Comparison of ENCODE assay signal across 8 cellular contexts in genomic region chr1:145956776-145957442, GRCh38. TPM values are rescaled to one million over a fixed set of nuclear protein-coding genes. Genes with fewer than 3 reads are reported as not detected.
DNase-seq lines count a peak whose midpoint lies in the region; ATAC-seq, FAIRE-seq and TF ChIP-seq lines count a peak whose summit lies in the region.

No MANE protein-coding gene starts in this region.

- H3K36me3 ChIP-seq in astrocyte (ENCODE audit: insufficient read depth, low read length) (peaks cover 5% of the 10 kb centered on the region), keratinocyte (ENCODE audit: control insufficient read depth in 2 of 2, extremely low read depth in 1 of 2, insufficient read depth in 2 of 2, low read length in 2 of 2) (no peaks in the 10 kb centered on the region)

- peaks cover 55% of the 10 kb centered on the region for H3K79me2 ChIP-seq in astrocyte (ENCODE audit: insufficient read depth, low read length)
- peaks cover 12% of the 10 kb centered on the region for H3K79me2 ChIP-seq in keratinocyte (ENCODE audit: control insufficient read depth, insufficient read depth, low read length)

- H2AFZ ChIP-seq in astrocyte (ENCODE audit: low read depth, low read length) (peak overlapping the region; percentile 56), keratinocyte (ENCODE audit: control insufficient read depth, low read length) (peak overlapping the region; percentile 88)

- H3K9me3 ChIP-seq in astrocyte (ENCODE audit: insufficient read depth, low read depth, low read length) (no peaks in the 10 kb centered on the region), keratinocyte (ENCODE audit: control insufficient read depth, low read depth, low read length) (no peaks in the 10 kb centered on the region)

- DNase-seq in activated naive CD4-positive, alpha-beta T cell treated with anti-CD3 and anti-CD28 coated beads, Interleukin-2, amount 10 ng/mL, durations not matched to agents 7 days and 5 days: peak; percentile 38
- DNase-seq in activated naive CD4-positive, alpha-beta T cell treated with Interleukin-2 at 50 U/mL for 16 hours: no peak
- peak; percentile 36 for DNase-seq in astrocyte (ENCODE audit: low read depth)
- DNase-seq in keratinocyte (ENCODE audit: low read depth, low spot score): no peak
- DNase-seq in stimulated activated naive B cell treated with anti-CD40 and anti-IgM and Interleukin-4, amounts not matched to agents 10 μg/mL and 1 μg/mL and 100 μg/mL, for 72 hours: no peak

- peaks cover 26% of the 10 kb centered on the region for H3K27me3 Mint-ChIP-seq in activated naive CD4-positive, alpha-beta T cell treated with anti-CD3 and anti-CD28 coated beads, Interleukin-2, amount 10 ng/mL, durations not matched to agents 7 days and 5 days
- H3K27me3 Mint-ChIP-seq in astrocyte (ENCODE audit: low read depth, unreplicated experiment): no peaks in the 10 kb centered on the region
- no peaks in the 10 kb centered on the region for H3K27me3 Mint-ChIP-seq in stimulated activated naive B cell treated with anti-CD40 and anti-IgM and Interleukin-4, amounts not matched to agents 10 μg/mL and 1 μg/mL and 100 μg/mL, for 72 hours

- no peaks in the 10 kb centered on the region for H3K9me3 Mint-ChIP-seq in activated naive CD4-positive, alpha-beta T cell treated with anti-CD3 and anti-CD28 coated beads, Interleukin-2, amount 10 ng/mL, durations not matched to agents 7 days and 5 days
- H3K9me3 Mint-ChIP-seq in astrocyte (ENCODE audit: unreplicated experiment): no peaks in the 10 kb centered on the region
- H3K9me3 Mint-ChIP-seq in stimulated activated naive B cell treated with anti-CD40 and anti-IgM and Interleukin-4, amounts not matched to agents 10 μg/mL and 1 μg/mL and 100 μg/mL, for 72 hours: no peaks in the 10 kb centered on the region

- H3K27me3 ChIP-seq in astrocyte (ENCODE audit: insufficient read depth, low read length): no peaks in the 10 kb centered on the region
- H3K27me3 ChIP-seq in keratinocyte (ENCODE audit: control insufficient read depth, extremely low read depth, insufficient read depth, low read length): peaks cover 2% of the 10 kb centered on the region

- H3K4me3 Mint-ChIP-seq in activated naive CD4-positive, alpha-beta T cell treated with anti-CD3 and anti-CD28 coated beads, Interleukin-2, amount 10 ng/mL, durations not matched to agents 7 days and 5 days: peak overlapping the region; percentile 87
- H3K4me3 Mint-ChIP-seq in astrocyte (ENCODE audit: unreplicated experiment): peak overlapping the region; percentile 92
- peak overlapping the region; percentile 82 to 85 for H3K4me3 Mint-ChIP-seq in stimulated activated naive B cell treated with anti-CD40 and anti-IgM and Interleukin-4, amounts not matched to agents 10 μg/mL and 1 μg/mL and 100 μg/mL, for 72 hours

- peaks cover 72% of the 10 kb centered on the region for H3K4me1 Mint-ChIP-seq in activated naive CD4-positive, alpha-beta T cell treated with anti-CD3 and anti-CD28 coated beads, Interleukin-2, amount 10 ng/mL, durations not matched to agents 7 days and 5 days
- peaks cover 21% of the 10 kb centered on the region for H3K4me1 Mint-ChIP-seq in astrocyte (ENCODE audit: low read depth, unreplicated experiment)
- H3K4me1 Mint-ChIP-seq in stimulated activated naive B cell treated with anti-CD40 and anti-IgM and Interleukin-4, amounts not matched to agents 10 μg/mL and 1 μg/mL and 100 μg/mL, for 72 hours: peaks cover 38 to 77% of the 10 kb centered on the region in 2 donors

- H4K20me1 ChIP-seq in astrocyte (ENCODE audit: insufficient read depth, low read length) (peaks cover 29% of the 10 kb centered on the region), keratinocyte (ENCODE audit: control insufficient read depth, extremely low read depth, insufficient read depth, low read length) (no peaks in the 10 kb centered on the region)

- peaks cover 8% of the 10 kb centered on the region for H3K36me3 Mint-ChIP-seq in activated naive CD4-positive, alpha-beta T cell treated with anti-CD3 and anti-CD28 coated beads, Interleukin-2, amount 10 ng/mL, durations not matched to agents 7 days and 5 days
- H3K36me3 Mint-ChIP-seq in astrocyte (ENCODE audit: low read depth, unreplicated experiment): peaks cover 3% of the 10 kb centered on the region
- H3K36me3 Mint-ChIP-seq in stimulated activated naive B cell treated with anti-CD40 and anti-IgM and Interleukin-4, amounts not matched to agents 10 μg/mL and 1 μg/mL and 100 μg/mL, for 72 hours: peaks cover 2 to 5% of the 10 kb centered on the region in 2 donors

- TF ChIP-seq CTCF in astrocyte (IDR thresholded peaks at IDR 0.05; ENCODE audit: insufficient read depth, low read depth, low read length): no peak
- TF ChIP-seq CTCF in keratinocyte (optimal IDR thresholded peaks at IDR 0.05 in 1 of 3, IDR thresholded peaks at IDR 0.05 in 1 of 3, conservative IDR thresholded peaks at IDR 0.05 in 1 of 3; ENCODE audit: extremely low read depth in 1 of 3, insufficient read depth in 2 of 3, low read length in 3 of 3): no peak

- H3K4me3 ChIP-seq in astrocyte (ENCODE audit: insufficient read depth, low read depth, low read length) (peak overlapping the region; percentile 78), keratinocyte (ENCODE audit: control insufficient read depth in 2 of 3, extremely low read depth in 1 of 3, insufficient read depth in 2 of 3, low read depth in 1 of 3, low read length in 3 of 3) (peak overlapping the region; percentile 66 to 82 (median 74))

- no peak for ATAC-seq in stimulated activated naive B cell treated with anti-CD40 and anti-IgM and Interleukin-4, amounts not matched to agents 10 μg/mL and 1 μg/mL and 100 μg/mL, for 72 hours (replicated peaks)
- no peak for ATAC-seq in HG03342 (IDR thresholded peaks at IDR 0.05; ENCODE audit: unreplicated experiment)
- no peak for ATAC-seq in GM19023 (IDR thresholded peaks at IDR 0.05; ENCODE audit: unreplicated experiment)
- ATAC-seq in GM21367 (IDR thresholded peaks at IDR 0.05; ENCODE audit: unreplicated experiment): no peak

- H3K27ac ChIP-seq in astrocyte (ENCODE audit: low read depth, low read length): peak overlapping the region; percentile 83
- peak overlapping the region; percentile 45 for H3K27ac ChIP-seq in keratinocyte (ENCODE audit: control insufficient read depth, insufficient read depth, low read length)

- H3K9ac ChIP-seq in astrocyte (ENCODE audit: low read length) (peak overlapping the region; percentile 82), keratinocyte (ENCODE audit: control insufficient read depth, extremely low read depth, insufficient read depth, low read length) (peak overlapping the region; percentile 80)

- peak overlapping the region; percentile 95 for H3K27ac Mint-ChIP-seq in activated naive CD4-positive, alpha-beta T cell treated with anti-CD3 and anti-CD28 coated beads, Interleukin-2, amount 10 ng/mL, durations not matched to agents 7 days and 5 days
- peak overlapping the region; percentile 13 for H3K27ac Mint-ChIP-seq in astrocyte (ENCODE audit: unreplicated experiment)
- peak overlapping the region; percentile 52 for H3K27ac Mint-ChIP-seq in stimulated activated naive B cell treated with anti-CD40 and anti-IgM and Interleukin-4, amounts not matched to agents 10 μg/mL and 1 μg/mL and 100 μg/mL, for 72 hours

- CTCF ChIA-PET in activated naive CD4-positive, alpha-beta T cell treated with anti-CD3 and anti-CD28 coated beads, Interleukin-2, amount 10 ng/mL, durations not matched to agents 7 days and 5 days (lab: Charles Lee): interaction anchor here (2.5 kb wide), 1 partner anchor 21 kb away, joined by 13 read pairs; no protein-coding TSS in a partner anchor

- H3K4me1 ChIP-seq in astrocyte (ENCODE audit: insufficient read depth, low read length) (peaks cover 25% of the 10 kb centered on the region), keratinocyte (ENCODE audit: control insufficient read depth, extremely low read depth, insufficient read depth, low read length) (peaks cover 34% of the 10 kb centered on the region)

- no peak for FAIRE-seq in astrocyte (lab: Jason Lieb, UNC)
- no peak for FAIRE-seq in keratinocyte (lab: Jason Lieb, UNC)

- H3K4me2 ChIP-seq in astrocyte (ENCODE audit: low read length): peak overlapping the region; percentile 92
- peak overlapping the region; percentile 98 for H3K4me2 ChIP-seq in keratinocyte (ENCODE audit: control insufficient read depth, extremely low read depth, insufficient read depth, low read depth, low read length)

- dilution Hi-C loops in keratinocyte (cut with MboI; ENCODE audit: extremely low pct_ligation_motif_present, low sequenced_read_pairs): no loop called here

- no peaks in the 10 kb centered on the region for H3K9me1 ChIP-seq in keratinocyte (ENCODE audit: control insufficient read depth, extremely low read depth, insufficient read depth, low read length)

RNA-seq across cellular contexts. Expression of gene LIX1L, which starts 0.9 kb away (rescaled TPM):
- 35.4 and 37.2 TPM in 2 replicates for total RNA-seq in astrocyte
- polyA plus RNA-seq in keratinocyte: 9.2 to 26.4 TPM (median 20.0 TPM) in 3 replicates
- 0.77 TPM for polyA plus RNA-seq in keratinocyte (2011; ENCODE audit: low read depth)
- 16.8 and 21.1 TPM in 2 replicates for polyA plus RNA-seq in keratinocyte (2011; cell fraction: cytosol; rRNA removed)
- 12.9 and 13.4 TPM in 2 replicates for polyA plus RNA-seq in keratinocyte (2011; cell fraction: nucleus; rRNA removed)
- 2.4 and 9.0 TPM in 2 replicates for polyA plus RNA-seq in keratinocyte (2012; ENCODE audit: low replicate concordance)
- polyA minus RNA-seq in keratinocyte: 10.7 to 17.8 TPM (median 16.1 TPM) in 3 replicates
- 18.8 TPM for polyA minus RNA-seq in keratinocyte (2011; cell fraction: cytosol; rRNA and poly(A)+ RNA removed)
- 5.2 and 8.9 TPM in 2 replicates for polyA minus RNA-seq in keratinocyte (2011; cell fraction: nucleus; rRNA and poly(A)+ RNA removed)

RNA-seq across cellular contexts. Expression of gene ANKRD34A, which starts 7.5 kb away (rescaled TPM):
- total RNA-seq in astrocyte: 5.8 and 6.3 TPM in 2 replicates
- 0.53 to 0.83 TPM (median 0.66 TPM) in 3 replicates for polyA plus RNA-seq in keratinocyte
- not detected for polyA plus RNA-seq in keratinocyte (2011; ENCODE audit: low read depth)
- 0.46 and 0.81 TPM in 2 replicates for polyA plus RNA-seq in keratinocyte (2011; cell fraction: cytosol; rRNA removed)
- 1.5 and 1.6 TPM in 2 replicates for polyA plus RNA-seq in keratinocyte (2011; cell fraction: nucleus; rRNA removed)
- polyA plus RNA-seq in keratinocyte (2012; ENCODE audit: low replicate concordance): 0.20 and 0.78 TPM in 2 replicates
- polyA minus RNA-seq in keratinocyte: 0.29 to 1.9 TPM (median 0.40 TPM) in 3 replicates
- polyA minus RNA-seq in keratinocyte (2011; cell fraction: cytosol; rRNA and poly(A)+ RNA removed): 1.7 TPM
- 0.47 and 0.95 TPM in 2 replicates for polyA minus RNA-seq in keratinocyte (2011; cell fraction: nucleus; rRNA and poly(A)+ RNA removed)

RNA-seq across cellular contexts. Expression of gene POLR3GL, which starts 7.6 kb away (rescaled TPM):
- 19.2 and 20.5 TPM in 2 replicates for total RNA-seq in astrocyte
- polyA plus RNA-seq in keratinocyte: 8.1 to 14.0 TPM (median 10.0 TPM) in 3 replicates
- 8.0 TPM for polyA plus RNA-seq in keratinocyte (2011; ENCODE audit: low read depth)
- 11.0 and 11.3 TPM in 2 replicates for polyA plus RNA-seq in keratinocyte (2011; cell fraction: cytosol; rRNA removed)
- 6.8 and 8.9 TPM in 2 replicates for polyA plus RNA-seq in keratinocyte (2011; cell fraction: nucleus; rRNA removed)
- 9.6 and 16.1 TPM in 2 replicates for polyA plus RNA-seq in keratinocyte (2012; ENCODE audit: low replicate concordance)
- 3.7 to 6.9 TPM (median 4.3 TPM) in 3 replicates for polyA minus RNA-seq in keratinocyte
- polyA minus RNA-seq in keratinocyte (2011; cell fraction: cytosol; rRNA and poly(A)+ RNA removed): 5.8 TPM
- polyA minus RNA-seq in keratinocyte (2011; cell fraction: nucleus; rRNA and poly(A)+ RNA removed): 1.9 and 3.1 TPM in 2 replicates

RNA-seq across cellular contexts. Expression of gene RBM8A, which starts 29.6 kb away (rescaled TPM):
- 157 and 177 TPM in 2 replicates for total RNA-seq in astrocyte
- 111 to 209 TPM (median 194 TPM) in 3 replicates for polyA plus RNA-seq in keratinocyte
- 280 TPM for polyA plus RNA-seq in keratinocyte (2011; ENCODE audit: low read depth)
- 143 and 166 TPM in 2 replicates for polyA plus RNA-seq in keratinocyte (2011; cell fraction: cytosol; rRNA removed)
- polyA plus RNA-seq in keratinocyte (2011; cell fraction: nucleus; rRNA removed): 84.1 and 141 TPM in 2 replicates
- polyA plus RNA-seq in keratinocyte (2012; ENCODE audit: low replicate concordance): 168 and 229 TPM in 2 replicates
- polyA minus RNA-seq in keratinocyte: 15.1 to 80.3 TPM (median 34.1 TPM) in 3 replicates
- 63.5 TPM for polyA minus RNA-seq in keratinocyte (2011; cell fraction: cytosol; rRNA and poly(A)+ RNA removed)
- 9.0 and 29.2 TPM in 2 replicates for polyA minus RNA-seq in keratinocyte (2011; cell fraction: nucleus; rRNA and poly(A)+ RNA removed)

RNA-seq across cellular contexts. Expression of gene PEX11B, which starts 38.4 kb away (rescaled TPM):
- total RNA-seq in astrocyte: 19.9 and 20.7 TPM in 2 replicates
- polyA plus RNA-seq in keratinocyte: 43.7 to 97.7 TPM (median 89.0 TPM) in 3 replicates
- 4.3 TPM for polyA plus RNA-seq in keratinocyte (2011; ENCODE audit: low read depth)
- polyA plus RNA-seq in keratinocyte (2011; cell fraction: cytosol; rRNA removed): 44.3 and 61.6 TPM in 2 replicates
- 45.9 and 49.3 TPM in 2 replicates for polyA plus RNA-seq in keratinocyte (2011; cell fraction: nucleus; rRNA removed)
- 24.2 and 33.7 TPM in 2 replicates for polyA plus RNA-seq in keratinocyte (2012; ENCODE audit: low replicate concordance)
- polyA minus RNA-seq in keratinocyte: 38.9 to 50.0 TPM (median 47.9 TPM) in 3 replicates
- 29.9 TPM for polyA minus RNA-seq in keratinocyte (2011; cell fraction: cytosol; rRNA and poly(A)+ RNA removed)
- 13.9 and 16.0 TPM in 2 replicates for polyA minus RNA-seq in keratinocyte (2011; cell fraction: nucleus; rRNA and poly(A)+ RNA removed)

Comparison
In these comparisons a context has a peak if more than half of its experiments do, and no peak if none do; other contexts are left out.
1. DNase-seq: peak in activated naive CD4-positive, alpha-beta T cell treated with anti-CD3 and anti-CD28 coated beads, Interleukin-2, amount 10 ng/mL, durations not matched to agents 7 days and 5 days (single experiment) and astrocyte (single experiment); none in activated naive CD4-positive, alpha-beta T cell treated with Interleukin-2 at 50 U/mL for 16 hours (single experiment), keratinocyte (single experiment) and stimulated activated naive B cell treated with anti-CD40 and anti-IgM and Interleukin-4, amounts not matched to agents 10 μg/mL and 1 μg/mL and 100 μg/mL, for 72 hours (single experiment).
2. H3K27ac Mint-ChIP-seq: peak in every context shown above with its lines; median percentile 95 in activated naive CD4-positive, alpha-beta T cell treated with anti-CD3 and anti-CD28 coated beads, Interleukin-2, amount 10 ng/mL, durations not matched to agents 7 days and 5 days; 52 in stimulated activated naive B cell treated with anti-CD40 and anti-IgM and Interleukin-4, amounts not matched to agents 10 μg/mL and 1 μg/mL and 100 μg/mL, for 72 hours; 13 in astrocyte.
3. Peak in every context shown above with its lines, with median percentiles within 50 percentile points of each other: H3K4me3 Mint-ChIP-seq.